ENCODE assay signal across 8 cellular contexts in the genomic region with DNA sequence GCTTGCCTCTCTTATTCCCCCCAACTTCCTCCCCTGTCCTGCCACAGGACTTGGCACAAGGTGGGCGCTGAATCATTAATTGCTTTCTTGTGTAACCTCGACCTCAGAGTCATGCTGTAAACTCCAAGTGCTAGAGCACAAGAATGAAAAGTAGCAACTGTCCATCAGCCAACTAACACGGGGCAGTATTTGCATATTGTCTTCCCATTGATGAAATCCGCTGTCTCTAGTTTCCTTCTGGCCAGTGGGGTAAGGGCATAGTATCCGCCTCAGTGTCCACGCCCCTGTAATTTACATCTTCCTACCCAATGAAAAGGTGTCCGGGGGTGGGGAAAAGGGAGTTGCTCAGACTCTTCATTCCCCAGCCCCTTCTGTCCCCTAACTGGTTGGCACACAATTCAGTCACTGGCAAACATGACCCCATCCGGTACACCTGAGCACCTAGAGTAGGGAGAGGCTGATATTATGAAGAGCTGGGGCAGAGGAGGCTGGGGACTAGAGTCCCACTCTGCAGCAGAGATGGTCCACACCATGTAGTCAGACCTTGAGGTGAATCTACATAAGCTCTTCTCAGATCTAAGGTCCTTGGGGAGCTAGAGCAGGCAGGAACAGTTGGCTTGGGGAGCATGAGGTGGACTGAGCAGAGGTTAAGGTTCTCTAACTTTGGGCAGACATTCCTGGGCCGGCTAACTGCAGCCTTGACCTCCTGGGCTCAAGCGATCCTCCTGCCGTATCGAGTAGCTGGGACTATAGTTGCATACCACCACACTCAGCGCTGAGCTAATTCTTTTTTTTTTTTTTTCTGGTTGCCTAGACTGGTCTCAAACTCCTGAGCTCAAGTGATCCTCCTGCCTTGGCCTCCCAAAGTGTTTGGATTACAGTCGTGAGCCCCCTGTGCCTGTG. TPM values are rescaled to one million over a fixed set of nuclear protein-coding genes. Genes with fewer than 3 reads are reported as not detected.
DNase-seq lines count a peak whose midpoint lies in the region; ATAC-seq and TF ChIP-seq lines count a peak whose summit lies in the region.

No MANE protein-coding gene starts in this region.

- ATAC-seq in natural killer cell treated with Interleukin-12 subunit alpha and Interleukin-12 subunit beta and Interleukin-15 and Interleukin-18, amount 100 ng/mL, for 72 hours, result peak; percentile 24 to 69
- ATAC-seq in natural killer cell (no peak), GM18520 (IDR thresholded peaks at IDR 0.05; ENCODE audit: unreplicated experiment) (no peak), HG03025 (IDR thresholded peaks at IDR 0.05; ENCODE audit: low FRiP score, unreplicated experiment) (no peak)

- peaks cover 0 to 4% of the 10 kb centered on the region in 2 donors for H3K27me3 Mint-ChIP-seq in natural killer cell treated with Interleukin-12 subunit alpha and Interleukin-12 subunit beta and Interleukin-15 and Interleukin-18, amount 100 ng/mL, for 72 hours
- H3K27me3 Mint-ChIP-seq in natural killer cell (ENCODE audit: low read depth in 2 of 2), result peaks cover 0 to 4% of the 10 kb centered on the region in 2 donors

- no peaks in the 10 kb centered on the region for H3K36me3 Mint-ChIP-seq in natural killer cell treated with Interleukin-12 subunit alpha and Interleukin-12 subunit beta and Interleukin-15 and Interleukin-18, amount 100 ng/mL, for 72 hours
- H3K36me3 Mint-ChIP-seq in natural killer cell, result no peaks in the 10 kb centered on the region

- intact Hi-C loops in natural killer cell (cut with micrococcal nuclease), result no loop called here

- H3K4me1 Mint-ChIP-seq in natural killer cell treated with Interleukin-12 subunit alpha and Interleukin-12 subunit beta and Interleukin-15 and Interleukin-18, amount 100 ng/mL, for 72 hours (ENCODE audit: low read depth in 2 of 2), result peaks cover 12 to 20% of the 10 kb centered on the region in 2 donors
- peaks cover 13 to 14% of the 10 kb centered on the region in 2 donors for H3K4me1 Mint-ChIP-seq in natural killer cell

- H3K4me3 Mint-ChIP-seq in natural killer cell treated with Interleukin-12 subunit alpha and Interleukin-12 subunit beta and Interleukin-15 and Interleukin-18, amount 100 ng/mL, for 72 hours, result no peak overlapping the region
- no peak overlapping the region for H3K4me3 Mint-ChIP-seq in natural killer cell

- DNase-seq in natural killer cell treated with Interleukin-12 subunit alpha and Interleukin-12 subunit beta and Interleukin-15 and Interleukin-18, amount 100 ng/mL, for 72 hours (ENCODE audit: low spot score), result no peak
- DNase-seq in natural killer cell (no peak), RPMI8226 (peak; percentile 76), iPS DF 19.7 (ENCODE audit: low read depth, low spot score) (peak; percentile 96), hippocampal formation (lab: John Stamatoyannopoulos, UW) (no peak), NK-92 (lab: John Stamatoyannopoulos, UW; ENCODE audit: unreplicated experiment) (no peak)

- peak overlapping the region in 1 of 2 donors; percentile 56 for H3K27ac Mint-ChIP-seq in natural killer cell treated with Interleukin-12 subunit alpha and Interleukin-12 subunit beta and Interleukin-15 and Interleukin-18, amount 100 ng/mL, for 72 hours
- no peak overlapping the region for H3K27ac Mint-ChIP-seq in natural killer cell

- no peak for TF ChIP-seq CTCF in natural killer cell (IDR thresholded peaks at IDR 0.05)

- no peaks in the 10 kb centered on the region for H3K9me3 Mint-ChIP-seq in natural killer cell treated with Interleukin-12 subunit alpha and Interleukin-12 subunit beta and Interleukin-15 and Interleukin-18, amount 100 ng/mL, for 72 hours
- H3K9me3 Mint-ChIP-seq in natural killer cell, result no peaks in the 10 kb centered on the region

RNA-seq across cellular contexts. Expression of gene GGA1, which starts 6.8 kb away (rescaled TPM):
- 100 to 1,000 TPM in 1 of 2 donors, 10 to 100 TPM in 1; 85.5 to 142 TPM for total RNA-seq in natural killer cell treated with Interleukin-12 subunit alpha and Interleukin-12 subunit beta and Interleukin-15 and Interleukin-18, amount 100 ng/mL, for 72 hours
- 10 to 100 TPM; 69.3 to 87.8 (median 80.2) TPM for total RNA-seq in natural killer cell

RNA-seq across cellular contexts. Expression of gene LGALS2, which starts 21.9 kb away (rescaled TPM):
- total RNA-seq in natural killer cell treated with Interleukin-12 subunit alpha and Interleukin-12 subunit beta and Interleukin-15 and Interleukin-18, amount 100 ng/mL, for 72 hours, result not detected
- total RNA-seq in natural killer cell, result 1 to 10 TPM; 1.4 to 3.4 (median 2.6) TPM

RNA-seq across cellular contexts. Expression of gene SH3BP1, which starts 37.7 kb away (rescaled TPM):
- total RNA-seq in natural killer cell treated with Interleukin-12 subunit alpha and Interleukin-12 subunit beta and Interleukin-15 and Interleukin-18, amount 100 ng/mL, for 72 hours, result 100 to 1,000 TPM; 160 to 229 TPM
- total RNA-seq in natural killer cell, result 100 to 1,000 TPM; 163 to 189 (median 163) TPM

RNA-seq across cellular contexts. Expression of gene CDC42EP1, which starts 41.5 kb away (rescaled TPM):
- total RNA-seq in natural killer cell treated with Interleukin-12 subunit alpha and Interleukin-12 subunit beta and Interleukin-15 and Interleukin-18, amount 100 ng/mL, for 72 hours, result 1 to 10 TPM; 1.9 to 3.5 TPM
- under 1 TPM in 2 of 3 donors, not detected in 1; 0.27 to 0.78 TPM for total RNA-seq in natural killer cell

RNA-seq across cellular contexts. Expression of gene PDXP, which starts 56.7 kb away (rescaled TPM):
- total RNA-seq in natural killer cell treated with Interleukin-12 subunit alpha and Interleukin-12 subunit beta and Interleukin-15 and Interleukin-18, amount 100 ng/mL, for 72 hours, result 10 to 100 TPM; 43.9 to 58.4 TPM
- total RNA-seq in natural killer cell, result 10 to 100 TPM in 2 of 3 donors, 1 to 10 TPM in 1; 8.3 to 14.2 (median 13.4) TPM

Comparison
In these comparisons a context has a peak if more than half of its experiments do, and no peak if none do; other contexts are left out.
1. ATAC-seq: peak in natural killer cell treated with Interleukin-12 subunit alpha and Interleukin-12 subunit beta and Interleukin-15 and Interleukin-18, amount 100 ng/mL, for 72 hours (2 of 2); none in natural killer cell (0 of 3), GM18520 (single experiment) and HG03025 (single experiment).
2. DNase-seq: peak in RPMI8226 (single experiment) and iPS DF 19.7 (single experiment); none in natural killer cell treated with Interleukin-12 subunit alpha and Interleukin-12 subunit beta and Interleukin-15 and Interleukin-18, amount 100 ng/mL, for 72 hours (single experiment), natural killer cell (single experiment), hippocampal formation (0 of 2) and NK-92 (single experiment).